ENCODE assay signal across 7 cellular contexts in the genomic region with DNA sequence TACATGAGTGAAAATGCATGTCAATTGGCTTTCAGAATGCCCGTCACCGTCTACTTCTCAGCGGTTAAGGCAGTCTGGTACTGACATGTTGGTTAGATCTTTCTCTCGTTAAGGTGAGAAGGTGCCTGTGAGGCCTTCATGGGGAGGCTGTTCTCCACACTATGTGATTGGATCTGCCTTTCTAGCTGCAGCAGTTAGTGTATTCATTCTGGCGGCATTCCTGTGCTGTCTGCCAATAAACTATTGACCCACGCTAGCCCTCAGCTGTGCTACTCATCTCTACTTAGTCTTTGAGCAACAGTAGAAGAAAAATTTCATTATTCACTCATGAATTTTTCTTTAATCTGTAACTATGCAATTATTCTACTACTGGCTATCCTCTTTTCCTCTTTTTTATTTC.
"Had no signal": no experiment of that assay in that cellular context is flagged by ENCODE, and none has a peak within 500 bp of the region (broad histone marks: within the 10 kb centered on the region; RNA-seq: fewer than 3 reads in every experiment).

No MANE protein-coding gene starts in this region.

- H3K4me3 ChIP-seq: smooth muscle cell had no signal

- H3K27ac Mint-ChIP-seq: activated naive CD4-positive, alpha-beta T cell treated with anti-CD3 and anti-CD28 coated beads, Interleukin-2, amount 50 U/mL, for 72 hours; T-helper 2 cell treated with Interferon-gamma antibody and Interleukin-4, amounts not matched to agents 5 μg/mL and 100 μg/mL, for 36 hours had no signal

- DNase-seq: activated effector memory CD4-positive, alpha-beta T cell treated with anti-CD3 and anti-CD28 coated beads, Interleukin-2, amount 50 U/mL, for 16 hours; amniotic stem cell; SW 1271 had no signal

- H3K36me3 Mint-ChIP-seq: activated naive CD4-positive, alpha-beta T cell treated with anti-CD3 and anti-CD28 coated beads, Interleukin-2, amount 50 U/mL, for 72 hours had no signal

- H3K4me3 Mint-ChIP-seq: T-helper 2 cell treated with Interferon-gamma antibody and Interleukin-4, amounts not matched to agents 5 μg/mL and 100 μg/mL, for 36 hours had no signal

- ATAC-seq: activated CD4-positive, CD25-positive, alpha-beta regulatory T cell treated with anti-CD3 and anti-CD28 coated beads, Interleukin-2, amount 50 U/mL, for 24 hours; activated naive CD4-positive, alpha-beta T cell treated with anti-CD3 and anti-CD28 coated beads, Interleukin-2, amount 50 U/mL, for 72 hours had no signal

- H3K9me3 Mint-ChIP-seq: activated naive CD4-positive, alpha-beta T cell treated with anti-CD3 and anti-CD28 coated beads, Interleukin-2, amount 50 U/mL, for 72 hours; T-helper 2 cell treated with Interferon-gamma antibody and Interleukin-4, amounts not matched to agents 5 μg/mL and 100 μg/mL, for 36 hours had no signal
